Comparison of ENCODE assay signal across 31 cellular contexts in genomic region chr17:48129981-48130380, GRCh38.
"Had no signal": no experiment of that assay in that cellular context is flagged by ENCODE, and none has a peak within 500 bp of the region (broad histone marks: within the 10 kb centered on the region; RNA-seq: fewer than 3 reads in every experiment).

No MANE protein-coding gene starts in this region.

- H3K79me2 ChIP-seq: parathyroid adenoma had no signal

- DNase-seq: activated B cell treated with CpG ODN at 0.5 μM for 24 hours; activated CD4-positive, alpha-beta T cell treated with anti-CD3 and anti-CD28 coated beads, Interleukin-2, amount 50 U/mL, for 1 hour; activated CD8-positive, alpha-beta T cell treated with anti-CD3 and anti-CD28 coated beads for 36 hours; activated T-cell treated with anti-CD3 and anti-CD28 coated beads, Interleukin-2, amount 50 U/mL, for 4 hours; adrenal gland; aorta; body of pancreas; colonic mucosa; effector CD8-positive, alpha-beta T cell; esophagus squamous epithelium; foreskin melanocyte; kidney glomerular epithelial cell; lower lobe of right lung; mucosa of descending colon; occipital lobe; psoas muscle; stimulated activated CD4-positive, alpha-beta T cell treated with anti-CD3 and anti-CD28 coated beads, Interleukin-1b, Interleukin-23, amount 100 ng/mL, for 48 hours; stimulated activated CD4-positive, alpha-beta T cell treated with anti-CD3 and anti-CD28 coated beads, Interleukin-4, amount 100 ng/mL, for 4 hours; stimulated activated CD8-positive, alpha-beta memory T cell treated with anti-CD3 and anti-CD28 coated beads, Interleukin-4, amount 100 ng/mL, for 48 hours; stomach; T-helper 2 cell had no signal

- H3K4me3 Mint-ChIP-seq: activated B cell treated with CpG ODN at 0.5 μM for 24 hours; activated CD8-positive, alpha-beta T cell treated with anti-CD3 and anti-CD28 coated beads for 36 hours; activated naive CD8-positive, alpha-beta T cell; activated T-cell treated with anti-CD3 and anti-CD28 coated beads, Interleukin-2, amount 50 U/mL, for 4 hours; neural crest cell; stimulated activated memory B cell treated with anti-CD40 and anti-IgM and Interleukin-4, amounts not matched to agents 10 μg/mL and 1 μg/mL and 100 μg/mL, for 72 hours had no signal

- H3K9me3 Mint-ChIP-seq: activated B cell treated with CpG ODN at 0.5 μM for 24 hours; activated CD8-positive, alpha-beta T cell treated with anti-CD3 and anti-CD28 coated beads for 36 hours; activated T-cell treated with anti-CD3 and anti-CD28 coated beads, Interleukin-2, amount 50 U/mL, for 4 hours; activated T-helper 2 cell treated with anti-CD3 and anti-CD28 coated beads, Interferon-gamma antibody, Interleukin-2, Interleukin-4, amounts not matched to agents 10 μg/mL and 5 μg/mL and 100 μg/mL, durations not matched to agents 14 hours and 24 hours and 36 hours; neural crest cell; stimulated activated memory B cell treated with anti-CD40 and anti-IgM and Interleukin-4, amounts not matched to agents 10 μg/mL and 1 μg/mL and 100 μg/mL, for 72 hours had no signal

- H3K4me2 ChIP-seq: smooth muscle cell had no signal

- H3K36me3 ChIP-seq: adrenal gland, colonic mucosa, right atrium auricular region had no signal

- H3K27me3 Mint-ChIP-seq: activated B cell treated with CpG ODN at 0.5 μM for 24 hours; activated CD8-positive, alpha-beta T cell treated with anti-CD3 and anti-CD28 coated beads for 36 hours; activated naive CD8-positive, alpha-beta T cell; stimulated activated memory B cell treated with anti-CD40 and anti-IgM and Interleukin-4, amounts not matched to agents 10 μg/mL and 1 μg/mL and 100 μg/mL, for 72 hours had no signal

- H3K27me3 ChIP-seq: adrenal gland, body of pancreas, colonic mucosa, esophagus squamous epithelium, right atrium auricular region, stomach, tibial nerve had no signal

- H3K4me3 ChIP-seq: adrenal gland, body of pancreas, colonic mucosa, esophagus squamous epithelium, lower lobe of right lung, mucosa of descending colon, psoas muscle, right atrium auricular region, smooth muscle cell, stomach, tibial nerve had no signal

- H3K27ac ChIP-seq: body of pancreas, colonic mucosa, epithelial cell of prostate, esophagus squamous epithelium, lower lobe of right lung, parathyroid adenoma, psoas muscle, right atrium auricular region, stomach, tibial nerve had no signal

- H3K27ac Mint-ChIP-seq: activated B cell treated with CpG ODN at 0.5 μM for 24 hours; activated CD8-positive, alpha-beta T cell treated with anti-CD3 and anti-CD28 coated beads for 36 hours; activated naive CD8-positive, alpha-beta T cell; activated T-helper 2 cell treated with anti-CD3 and anti-CD28 coated beads, Interferon-gamma antibody, Interleukin-2, Interleukin-4, amounts not matched to agents 10 μg/mL and 5 μg/mL and 100 μg/mL, durations not matched to agents 14 hours and 24 hours and 36 hours; stimulated activated memory B cell treated with anti-CD40 and anti-IgM and Interleukin-4, amounts not matched to agents 10 μg/mL and 1 μg/mL and 100 μg/mL, for 72 hours had no signal

- ATAC-seq: activated CD8-positive, alpha-beta T cell treated with anti-CD3 and anti-CD28 coated beads for 36 hours; activated T-cell treated with anti-CD3 and anti-CD28 coated beads, Interleukin-2, amount 50 U/mL, for 4 hours; body of pancreas; left lobe of liver; lower lobe of right lung; mucosa of descending colon; psoas muscle; stimulated activated memory B cell treated with anti-CD40 and anti-IgM and Interleukin-4, amounts not matched to agents 10 μg/mL and 1 μg/mL and 100 μg/mL, for 72 hours had no signal

- H3K9ac ChIP-seq: parathyroid adenoma had no signal

- H3K9me3 ChIP-seq: adrenal gland, body of pancreas, colonic mucosa, esophagus squamous epithelium, lower lobe of right lung, mucosa of descending colon, psoas muscle, right atrium auricular region, stomach, tibial nerve had no signal

- H3K4me1 ChIP-seq: adrenal gland, body of pancreas, colonic mucosa, lower lobe of right lung, parathyroid adenoma, psoas muscle, right atrium auricular region, stomach had no signal
